Comparison of ENCODE assay signal across 37 cellular contexts in genomic region chr3:22475665-22476064, GRCh38.
DNase-seq lines count a peak whose midpoint lies in the region; ATAC-seq, FAIRE-seq and TF ChIP-seq lines count a peak whose summit lies in the region.
"Had no signal": no experiment of that assay in that cellular context is flagged by ENCODE, and none has a peak within 500 bp of the region (broad histone marks: within the 10 kb centered on the region; RNA-seq: fewer than 3 reads in every experiment).

No MANE protein-coding gene starts in this region.

- no peaks in the 10 kb centered on the region for H3K27me3 Mint-ChIP-seq in MCF 10A (ENCODE audit: insufficient read depth, unreplicated experiment)
- H3K27me3 Mint-ChIP-seq: activated CD4-positive, alpha-beta memory T cell treated with anti-CD3 and anti-CD28 coated beads for 36 hours; activated naive CD4-positive, alpha-beta T cell treated with anti-CD3 and anti-CD28 coated beads, Interleukin-2, amount 50 U/mL, for 24 hours; stimulated activated naive B cell treated with anti-CD40 and anti-IgM and Interleukin-4, amounts not matched to agents 10 μg/mL and 1 μg/mL and 100 μg/mL, for 72 hours had no signal

- TF ChIP-seq POLR2A in breast epithelium (IDR thresholded peaks at IDR 0.05), result no peak

- H3K36me3 Mint-ChIP-seq in MCF 10A (ENCODE audit: insufficient read depth, unreplicated experiment), result no peaks in the 10 kb centered on the region
- H3K36me3 Mint-ChIP-seq: activated CD4-positive, alpha-beta memory T cell treated with anti-CD3 and anti-CD28 coated beads for 36 hours; activated naive CD4-positive, alpha-beta T cell treated with anti-CD3 and anti-CD28 coated beads, Interleukin-2, amount 50 U/mL, for 24 hours; CD8-positive, alpha-beta T cell; stimulated activated naive B cell treated with anti-CD40 and anti-IgM and Interleukin-4, amounts not matched to agents 10 μg/mL and 1 μg/mL and 100 μg/mL, for 72 hours had no signal

- DNase-seq in MCF 10A (ENCODE audit: unreplicated experiment), result peak; percentile 83
- DNase-seq in breast epithelium (ENCODE audit: low spot score in 2 of 2), result no peak
- DNase-seq in RCC 7860 (ENCODE audit: low spot score), result peak; percentile 91
- peak; percentile 41 for DNase-seq in epithelial cell of proximal tubule (ENCODE audit: low read depth)
- DNase-seq in effector memory CD4-positive, alpha-beta T cell, result no peak
- no peak for DNase-seq in HEK293T (ENCODE audit: extremely low spot score)
- DNase-seq: activated CD4-positive, alpha-beta memory T cell treated with anti-CD3 and anti-CD28 coated beads for 36 hours; activated CD8-positive, alpha-beta memory T cell treated with anti-CD3 and anti-CD28 coated beads, Interleukin-2, amount 50 U/mL, for 48 hours; AML-193; anterior cingulate cortex; caudate nucleus; CD8-positive, alpha-beta T cell; endodermal cell; esophagus squamous epithelium; foreskin melanocyte; H9; Karpas-422; left lung; mesendoderm; NCI-H1092 treated with DMSO at 0.1 percent for 48 hours; NCI-H187; NCI-H526 treated with DMSO at 0.1 percent for 48 hours; Peyer's patch; sigmoid colon; stimulated activated naive B cell treated with anti-CD40 and anti-IgM and Interleukin-4, amounts not matched to agents 10 μg/mL and 1 μg/mL and 100 μg/mL, for 72 hours; T-helper 1 cell had no signal

- BruUV-seq in MCF 10A (replicated peaks; lab: Mats Ljungman, UMichigan), result no TSS peak

- H3K4me1 Mint-ChIP-seq in MCF 10A (ENCODE audit: insufficient read depth, unreplicated experiment), result peaks cover 13% of the 10 kb centered on the region
- H3K4me1 Mint-ChIP-seq: activated naive CD4-positive, alpha-beta T cell treated with anti-CD3 and anti-CD28 coated beads, Interleukin-2, amount 50 U/mL, for 24 hours; endodermal cell; H9; stimulated activated naive B cell treated with anti-CD40 and anti-IgM and Interleukin-4, amounts not matched to agents 10 μg/mL and 1 μg/mL and 100 μg/mL, for 72 hours had no signal

- H3K4me1 ChIP-seq in breast epithelium, result no peaks in the 10 kb centered on the region
- no peaks in the 10 kb centered on the region for H3K4me1 ChIP-seq in effector memory CD4-positive, alpha-beta T cell (ENCODE audit: control insufficient read depth, insufficient read depth, low read length, poor library complexity, severe bottlenecking)
- H3K4me1 ChIP-seq: esophagus squamous epithelium, left lung, Peyer's patch, sigmoid colon, suprapubic skin had no signal

- H3K27me3 ChIP-seq in breast epithelium, result no peaks in the 10 kb centered on the region
- no peaks in the 10 kb centered on the region for H3K27me3 ChIP-seq in effector memory CD4-positive, alpha-beta T cell (replicated peaks; ENCODE audit: control insufficient read depth, insufficient read depth, low read length, poor library complexity, severe bottlenecking)
- H3K27me3 ChIP-seq: esophagus squamous epithelium, left lung, Peyer's patch, sigmoid colon, SJSA1, suprapubic skin had no signal

- CTCF ChIA-PET in MCF 10A (lab: Yijun Ruan, JAX), result interaction anchor here (0.6 kb wide), 1 partner anchor 1164 kb away, joined by 4 read pairs; no protein-coding TSS in a partner anchor
- CTCF ChIA-PET in HEK293T (lab: Yijun Ruan, JAX), result no interaction called here

- POLR2A ChIA-PET in MCF 10A (lab: Yijun Ruan, JAX), result interaction anchor here (0.8 kb wide), 1 partner anchor 16 kb away, joined by 3 read pairs; no protein-coding TSS in a partner anchor
- POLR2A ChIA-PET in HEK293T (lab: Yijun Ruan, JAX), result no interaction called here

- no peak overlapping the region for H3K27ac ChIP-seq in breast epithelium
- H3K27ac ChIP-seq in effector memory CD4-positive, alpha-beta T cell (ENCODE audit: insufficient read depth, low read length, poor library complexity, severe bottlenecking), result no peak overlapping the region
- H3K27ac ChIP-seq: esophagus squamous epithelium, hepatocyte, HL-60, left lung, Peyer's patch, sigmoid colon, suprapubic skin had no signal

- H3K4me3 ChIP-seq in breast epithelium (no peak overlapping the region), epithelial cell of proximal tubule (ENCODE audit: low read depth, low read length) (no peak overlapping the region)
- H3K4me3 ChIP-seq in effector memory CD4-positive, alpha-beta T cell (ENCODE audit: insufficient read depth, low read depth, low read length, poor library complexity, severe bottlenecking), result no peak overlapping the region
- H3K4me3 ChIP-seq: esophagus squamous epithelium, hepatocyte, left lung, Peyer's patch, sigmoid colon, SJSA1, suprapubic skin had no signal

- H3K4me3 Mint-ChIP-seq in MCF 10A (ENCODE audit: unreplicated experiment), result no peak overlapping the region
- H3K4me3 Mint-ChIP-seq: activated CD4-positive, alpha-beta memory T cell treated with anti-CD3 and anti-CD28 coated beads for 36 hours; activated naive CD4-positive, alpha-beta T cell treated with anti-CD3 and anti-CD28 coated beads, Interleukin-2, amount 50 U/mL, for 24 hours; CD8-positive, alpha-beta T cell; endodermal cell; H9; stimulated activated naive B cell treated with anti-CD40 and anti-IgM and Interleukin-4, amounts not matched to agents 10 μg/mL and 1 μg/mL and 100 μg/mL, for 72 hours had no signal

- TF ChIP-seq CTCF in MCF 10A (IDR thresholded peaks at IDR 0.05; ENCODE audit: unreplicated experiment) (no peak), breast epithelium (IDR thresholded peaks at IDR 0.05) (no peak), epithelial cell of proximal tubule (conservative IDR thresholded peaks at IDR 0.05; ENCODE audit: low read depth, low read length) (no peak)

- H3K27ac Mint-ChIP-seq in MCF 10A (ENCODE audit: low read depth, unreplicated experiment), result no peak overlapping the region
- H3K27ac Mint-ChIP-seq: activated CD4-positive, alpha-beta memory T cell treated with anti-CD3 and anti-CD28 coated beads for 36 hours; activated naive CD4-positive, alpha-beta T cell treated with anti-CD3 and anti-CD28 coated beads, Interleukin-2, amount 50 U/mL, for 24 hours; CD8-positive, alpha-beta T cell; endodermal cell; H9; stimulated activated naive B cell treated with anti-CD40 and anti-IgM and Interleukin-4, amounts not matched to agents 10 μg/mL and 1 μg/mL and 100 μg/mL, for 72 hours had no signal

- H3K9me3 ChIP-seq in breast epithelium, result no peaks in the 10 kb centered on the region
- no peaks in the 10 kb centered on the region for H3K9me3 ChIP-seq in effector memory CD4-positive, alpha-beta T cell (ENCODE audit: control insufficient read depth, low read length)
- H3K9me3 ChIP-seq: esophagus squamous epithelium, left lung, Peyer's patch, sigmoid colon, SJSA1, suprapubic skin had no signal

- H3K36me3 ChIP-seq in breast epithelium, result no peaks in the 10 kb centered on the region
- no peaks in the 10 kb centered on the region for H3K36me3 ChIP-seq in effector memory CD4-positive, alpha-beta T cell (ENCODE audit: control insufficient read depth, insufficient read depth, low read length)
- H3K36me3 ChIP-seq: esophagus squamous epithelium, left lung, Peyer's patch, sigmoid colon, SJSA1, suprapubic skin had no signal

- ATAC-seq in HG03469 (IDR thresholded peaks at IDR 0.05; ENCODE audit: unreplicated experiment), result no peak
- ATAC-seq in HG03432 (IDR thresholded peaks at IDR 0.05; ENCODE audit: unreplicated experiment), result no peak
- ATAC-seq: activated CD4-positive, CD25-positive, alpha-beta regulatory T cell treated with anti-CD3 and anti-CD28 coated beads, Interleukin-2, amount 50 U/mL, for 24 hours; CD8-positive, alpha-beta T cell; HepG2; left lung; stimulated activated naive B cell treated with anti-CD40 and anti-IgM and Interleukin-4, amounts not matched to agents 10 μg/mL and 1 μg/mL and 100 μg/mL, for 72 hours had no signal

- FAIRE-seq in RCC 7860 (lab: Jason Lieb, UNC), result peak; percentile 89
- FAIRE-seq: A204.1, GM19239, HepG2 had no signal

- intact Hi-C loops in MCF 10A (cut with micrococcal nuclease) (no loop called here), breast epithelium (cut with DNase I; ENCODE audit: low total_unique reads) (no loop called here)

- no peaks in the 10 kb centered on the region for H3K9me3 Mint-ChIP-seq in MCF 10A (ENCODE audit: unreplicated experiment)
- H3K9me3 Mint-ChIP-seq: activated naive CD4-positive, alpha-beta T cell treated with anti-CD3 and anti-CD28 coated beads, Interleukin-2, amount 50 U/mL, for 24 hours; CD8-positive, alpha-beta T cell; endodermal cell; H9; stimulated activated naive B cell treated with anti-CD40 and anti-IgM and Interleukin-4, amounts not matched to agents 10 μg/mL and 1 μg/mL and 100 μg/mL, for 72 hours had no signal

TF ChIP-seq in HEK293T, 16 proteins besides CTCF, POLR2A, EP300 and RAD21:
- TF ChIP-seq SP1 (IDR thresholded peaks at IDR 0.05) (no peak), ARNT (IDR thresholded peaks at IDR 0.05) (no peak), FOXA1 (IDR thresholded peaks at IDR 0.05) (no peak), HDGF (IDR thresholded peaks at IDR 0.05; ENCODE audit: borderline replicate concordance) (no peak), CTBP1 (IDR thresholded peaks at IDR 0.05; ENCODE audit: borderline replicate concordance) (no peak), ZNF384 (IDR thresholded peaks at IDR 0.05) (no peak), NFRKB (IDR thresholded peaks at IDR 0.05) (no peak), PKNOX1 (IDR thresholded peaks at IDR 0.05) (no peak), L3MBTL2 (conservative IDR thresholded peaks at IDR 0.05) (no peak), LEF1 (IDR thresholded peaks at IDR 0.05; ENCODE audit: borderline replicate concordance) (no peak), SUZ12 (IDR thresholded peaks at IDR 0.05) (no peak)

Comparison
In these comparisons a context has a peak if more than half of its experiments do, and no peak if none do; other contexts are left out.
1. DNase-seq: peak in MCF 10A (single experiment), RCC 7860 (single experiment) and epithelial cell of proximal tubule (single experiment); none in breast epithelium (0 of 2), effector memory CD4-positive, alpha-beta T cell (0 of 3) and HEK293T (single experiment).